Comparison of ENCODE assay signal across 17 cellular contexts in genomic region chr1:45567911-45568310, GRCh38.
"Had no signal": no experiment of that assay in that cellular context is flagged by ENCODE, and none has a peak within 500 bp of the region (broad histone marks: within the 10 kb centered on the region; RNA-seq: fewer than 3 reads in every experiment).

No MANE protein-coding gene starts in this region.

- H3K27ac ChIP-seq: gastrocnemius medialis, lower lobe of right lung, tibial nerve, WERI-Rb-1 had no signal

- H3K9me3 Mint-ChIP-seq: brain; mesothelial cell of epicardium; nephron; stimulated activated naive CD8-positive, alpha-beta T cell treated with anti-CD3 and anti-CD28 coated beads, Interleukin-15, Interleukin-2, amounts not matched to agents 100 ng/mL and 50 ng/mL, for 24 hours had no signal

- H3K27me3 ChIP-seq: gastrocnemius medialis, tibial nerve had no signal

- H3K4me3 ChIP-seq: coronary artery, gastrocnemius medialis, lower lobe of right lung, tibial nerve had no signal

- H3K4me1 Mint-ChIP-seq: brain, mesothelial cell of epicardium, nephron had no signal

- DNase-seq: activated CD8-positive, alpha-beta memory T cell treated with anti-CD3 and anti-CD28 coated beads, Interleukin-2, amount 50 U/mL, for 4 hours; activated effector memory CD4-positive, alpha-beta T cell treated with anti-CD3 and anti-CD28 coated beads, Interleukin-2, amount 50 U/mL, for 16 hours; activated T-cell treated with anti-CD3 and anti-CD28 coated beads, Interleukin-2, amount 50 U/mL, for 48 hours; anterior cingulate cortex; central memory CD4-positive, alpha-beta T cell; gastrocnemius medialis; head of caudate nucleus; lower lobe of right lung; occipital lobe; WERI-Rb-1 had no signal

- H3K27me3 Mint-ChIP-seq: brain; progenitor cell of endocrine pancreas; stimulated activated naive CD8-positive, alpha-beta T cell treated with anti-CD3 and anti-CD28 coated beads, Interleukin-15, Interleukin-2, amounts not matched to agents 100 ng/mL and 50 ng/mL, for 24 hours had no signal

- H3K9me3 ChIP-seq: gastrocnemius medialis, lower lobe of right lung, tibial nerve had no signal

- H3K27ac Mint-ChIP-seq: mesothelial cell of epicardium; nephron; progenitor cell of endocrine pancreas; stimulated activated naive CD8-positive, alpha-beta T cell treated with anti-CD3 and anti-CD28 coated beads, Interleukin-15, Interleukin-2, amounts not matched to agents 100 ng/mL and 50 ng/mL, for 24 hours had no signal

- H3K4me3 Mint-ChIP-seq: brain; mesothelial cell of epicardium; nephron; stimulated activated naive CD8-positive, alpha-beta T cell treated with anti-CD3 and anti-CD28 coated beads, Interleukin-15, Interleukin-2, amounts not matched to agents 100 ng/mL and 50 ng/mL, for 24 hours had no signal

- ATAC-seq: gastrocnemius medialis, lower lobe of right lung had no signal
